In genomic region chr13:73248711-73249580, GRCh38 we compare ENCODE assay signal across 11 cellular contexts.
DNase-seq lines count a peak whose midpoint lies in the region; ATAC-seq and TF ChIP-seq lines count a peak whose summit lies in the region.
"Had no signal": no experiment of that assay in that cellular context is flagged by ENCODE, and none has a peak within 500 bp of the region (broad histone marks: within the 10 kb centered on the region; RNA-seq: fewer than 3 reads in every experiment).

No MANE protein-coding gene starts in this region.

- DNase-seq in cardiac muscle cell (ENCODE audit: low read depth in 1 of 2, low spot score in 1 of 2) (peak; percentile 29 to 31), right cardiac atrium (no peak), cardiac fibroblast (ENCODE audit: low read depth in 2 of 2) (peak; percentile 23 to 45), lower lobe of right lung (no peak), upper lobe of right lung (no peak), NCI-H187 (lab: John Stamatoyannopoulos, UW) (no peak), SHP77 treated with DMSO at 0.1 percent for 48 hours (lab: John Stamatoyannopoulos, UW) (no peak), NCI-H2171 (lab: John Stamatoyannopoulos, UW) (no peak)
- DNase-seq: anterior cingulate cortex, erythroblast, GDM1 had no signal

- intact Hi-C loops in right cardiac atrium (cut with DNase I) (no loop called here), lower lobe of right lung (cut with DNase I) (no loop called here), upper lobe of right lung (cut with DNase I) (no loop called here)

- H3K4me3 ChIP-seq in cardiac muscle cell (no peak overlapping the region), right cardiac atrium (ENCODE audit: low read length) (no peak overlapping the region), cardiac fibroblast (replicated peaks in 1 of 2; ENCODE audit: low read depth in 2 of 2, low read length in 2 of 2) (no peak overlapping the region), lower lobe of right lung (no peak overlapping the region), upper lobe of right lung (no peak overlapping the region)

- H3K27ac ChIP-seq in cardiac muscle cell (no peak overlapping the region), right cardiac atrium (ENCODE audit: low read length) (no peak overlapping the region), lower lobe of right lung (peak overlapping the region; percentile 53), upper lobe of right lung (peak overlapping the region; percentile 75)

- no peaks in the 10 kb centered on the region for H3K27me3 ChIP-seq in cardiac muscle cell
- H3K27me3 ChIP-seq in right cardiac atrium (ENCODE audit: control insufficient read depth, insufficient read depth) = no peaks in the 10 kb centered on the region
- H3K27me3 ChIP-seq in lower lobe of right lung (ENCODE audit: low read depth) = no peaks in the 10 kb centered on the region
- H3K27me3 ChIP-seq in upper lobe of right lung = no peaks in the 10 kb centered on the region

- ATAC-seq in right cardiac atrium (no peak), lower lobe of right lung (peak; percentile 88 to 94), upper lobe of right lung (peak; percentile 93)

- H3K36me3 ChIP-seq in cardiac muscle cell (no peaks in the 10 kb centered on the region), lower lobe of right lung (no peaks in the 10 kb centered on the region), upper lobe of right lung (no peaks in the 10 kb centered on the region)

- H3K9me3 ChIP-seq in cardiac muscle cell (ENCODE audit: low read depth) (no peaks in the 10 kb centered on the region), right cardiac atrium (ENCODE audit: control insufficient read depth, low read length) (no peaks in the 10 kb centered on the region), lower lobe of right lung (no peaks in the 10 kb centered on the region), upper lobe of right lung (no peaks in the 10 kb centered on the region)

- H3K4me1 ChIP-seq in cardiac muscle cell (ENCODE audit: low read depth) = peaks cover 5% of the 10 kb centered on the region
- no peaks in the 10 kb centered on the region for H3K4me1 ChIP-seq in right cardiac atrium (ENCODE audit: control insufficient read depth, insufficient read depth, low read length)
- peaks cover 9% of the 10 kb centered on the region for H3K4me1 ChIP-seq in lower lobe of right lung
- no peaks in the 10 kb centered on the region for H3K4me1 ChIP-seq in upper lobe of right lung

- TF ChIP-seq CTCF in cardiac muscle cell (IDR thresholded peaks at IDR 0.05; ENCODE audit: low read depth, low read length) (no peak), cardiac fibroblast (IDR thresholded peaks at IDR 0.05; ENCODE audit: low read depth, low read length) (no peak), lower lobe of right lung (IDR thresholded peaks at IDR 0.05) (no peak), upper lobe of right lung (IDR thresholded peaks at IDR 0.05) (no peak)

- 31% methylated on average over 7 of the region's 7 CpGs for WGBS in right cardiac atrium

Comparison
In these comparisons a context has a peak if more than half of its experiments do, and no peak if none do; other contexts are left out.
1. DNase-seq: peak in cardiac muscle cell (2 of 2) and cardiac fibroblast (2 of 2); none in right cardiac atrium (0 of 3), lower lobe of right lung (single experiment), upper lobe of right lung (single experiment), NCI-H187 (0 of 2), SHP77 treated with DMSO at 0.1 percent for 48 hours (single experiment) and NCI-H2171 (single experiment).
2. H3K27ac ChIP-seq: peak in lower lobe of right lung (single experiment) and upper lobe of right lung (single experiment); none in cardiac muscle cell (single experiment) and right cardiac atrium (single experiment).
3. ATAC-seq: peak in lower lobe of right lung (2 of 2) and upper lobe of right lung (single experiment); none in right cardiac atrium (0 of 2).